Comparison of ENCODE assay signal across 26 cellular contexts in the genomic region with DNA sequence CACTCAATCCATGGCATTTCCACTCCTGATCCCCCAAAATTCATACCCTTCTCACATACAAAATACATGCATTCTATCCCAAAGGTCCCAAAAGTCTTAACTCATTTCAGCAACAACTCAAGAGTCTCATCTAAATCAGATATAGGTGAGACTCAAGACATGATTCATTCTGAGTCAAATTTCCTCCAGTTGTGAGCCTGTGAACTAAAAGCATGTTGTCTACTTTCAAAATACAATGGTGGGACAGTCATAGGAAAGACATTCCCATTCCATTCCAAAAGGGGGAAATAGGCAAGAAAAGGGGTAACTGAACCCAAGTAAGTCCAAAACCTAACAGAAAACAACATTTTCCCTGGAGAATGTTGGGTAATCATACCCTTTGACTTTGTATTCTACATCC.
DNase-seq lines count a peak whose midpoint lies in the region; ATAC-seq and TF ChIP-seq lines count a peak whose summit lies in the region.
"Had no signal": no experiment of that assay in that cellular context is flagged by ENCODE, and none has a peak within 500 bp of the region (broad histone marks: within the 10 kb centered on the region; RNA-seq: fewer than 3 reads in every experiment).

No MANE protein-coding gene starts in this region.

- ATAC-seq in HG02852 (IDR thresholded peaks at IDR 0.05; ENCODE audit: unreplicated experiment): no peak
- ATAC-seq: HepG2, left ventricle myocardium superior, upper lobe of right lung had no signal

- H2BK12ac ChIP-seq in trophoblast cell (ENCODE audit: low read length): no peak overlapping the region

- H4K8ac ChIP-seq in trophoblast cell (ENCODE audit: low read depth, low read length): no peak overlapping the region

- H3K9me3 ChIP-seq in endodermal cell (ENCODE audit: control insufficient read depth, low read length) (peaks cover 15% of the 10 kb centered on the region), trophoblast cell (ENCODE audit: insufficient read depth, low read depth, low read length) (peaks cover 8% of the 10 kb centered on the region), testis (no peaks in the 10 kb centered on the region), Karpas-422 (ENCODE audit: low read length) (no peaks in the 10 kb centered on the region)
- H3K9me3 ChIP-seq: prostate gland, upper lobe of right lung had no signal

- H3K27me3 ChIP-seq in endodermal cell (ENCODE audit: control insufficient read depth, insufficient read depth, low read length, poor library complexity, severe bottlenecking) (no peaks in the 10 kb centered on the region), trophoblast cell (ENCODE audit: insufficient read depth, low read length) (no peaks in the 10 kb centered on the region), testis (no peaks in the 10 kb centered on the region), Karpas-422 (ENCODE audit: low read length) (no peaks in the 10 kb centered on the region)
- H3K27me3 ChIP-seq: upper lobe of right lung had no signal

- H3K4me2 ChIP-seq in trophoblast cell (ENCODE audit: low read length) (no peak overlapping the region), Karpas-422 (ENCODE audit: low read depth, low read length, poor library complexity, severe bottlenecking) (no peak overlapping the region)

- no peak overlapping the region for H3K18ac ChIP-seq in trophoblast cell (ENCODE audit: low read length)

- intact Hi-C loops in testis (cut with DNase I; ENCODE audit: low total_unique reads): no loop called here

- H3K27ac ChIP-seq in endodermal cell (ENCODE audit: low read depth, low read length) (no peak overlapping the region), trophoblast cell (ENCODE audit: low read depth, low read length) (no peak overlapping the region), testis (no peak overlapping the region), Karpas-422 (ENCODE audit: low read length) (no peak overlapping the region)
- H3K27ac ChIP-seq: prostate gland, upper lobe of right lung, WERI-Rb-1 had no signal

- H2AFZ ChIP-seq in trophoblast cell (ENCODE audit: insufficient read depth, low read length, poor library complexity): no peak overlapping the region
- no peak overlapping the region for H2AFZ ChIP-seq in Karpas-422 (ENCODE audit: low read length)

- H3K9ac ChIP-seq in endodermal cell (ENCODE audit: extremely low read depth, low read length, poor library complexity, severe bottlenecking): no peak overlapping the region
- no peak overlapping the region for H3K9ac ChIP-seq in trophoblast cell (ENCODE audit: low read length)
- no peak overlapping the region for H3K9ac ChIP-seq in Karpas-422 (ENCODE audit: low read length)

- H3K36me3 ChIP-seq in endodermal cell (ENCODE audit: control insufficient read depth, insufficient read depth, low read length) (no peaks in the 10 kb centered on the region), trophoblast cell (ENCODE audit: control insufficient read depth in 1 of 2, insufficient read depth in 2 of 2, low read length in 2 of 2) (no peaks in the 10 kb centered on the region), testis (ENCODE audit: low read depth, missing control alignments) (no peaks in the 10 kb centered on the region), Karpas-422 (ENCODE audit: insufficient read depth, low read length) (no peaks in the 10 kb centered on the region)
- H3K36me3 ChIP-seq: prostate gland, upper lobe of right lung, WERI-Rb-1 had no signal

- H3K4me3 ChIP-seq in endodermal cell (ENCODE audit: low read length) (peak overlapping the region; percentile 5), trophoblast cell (ENCODE audit: low read depth, low read length) (no peak overlapping the region), testis (no peak overlapping the region), Karpas-422 (ENCODE audit: low read length) (no peak overlapping the region)
- H3K4me3 ChIP-seq: prostate gland, upper lobe of right lung had no signal

- H3K27ac Mint-ChIP-seq in endodermal cell: no peak overlapping the region
- H3K27ac Mint-ChIP-seq: CD8-positive, alpha-beta memory T cell had no signal

- no peak overlapping the region for H2AK5ac ChIP-seq in trophoblast cell (ENCODE audit: low read length)

- H4K91ac ChIP-seq in trophoblast cell (ENCODE audit: low read depth, low read length): peak overlapping the region; percentile 7

- H3K23ac ChIP-seq in trophoblast cell (ENCODE audit: low read length): no peak overlapping the region

- H3K4me1 ChIP-seq in endodermal cell (ENCODE audit: control insufficient read depth, insufficient read depth, low read length) (peaks cover 25% of the 10 kb centered on the region), trophoblast cell (ENCODE audit: control insufficient read depth in 1 of 2, insufficient read depth in 2 of 2, low read length in 2 of 2) (no peaks in the 10 kb centered on the region), testis (no peaks in the 10 kb centered on the region), Karpas-422 (ENCODE audit: low read length) (no peaks in the 10 kb centered on the region)
- H3K4me1 ChIP-seq: prostate gland, upper lobe of right lung had no signal

- no peaks in the 10 kb centered on the region for H3K79me2 ChIP-seq in trophoblast cell (ENCODE audit: control insufficient read depth, insufficient read depth, low read length, poor library complexity)
- H3K79me2 ChIP-seq in Karpas-422 (ENCODE audit: low read length): no peaks in the 10 kb centered on the region

- H3K36me3 Mint-ChIP-seq in endodermal cell (ENCODE audit: low read depth): peaks cover 8% of the 10 kb centered on the region

- DNase-seq in HCEC 1CT (peak; percentile 78), RPMI7951 (ENCODE audit: low read depth) (peak; percentile 74), endodermal cell (no peak), trophoblast cell (no peak), SIG-M5 treated with dmso at 0.1 percent for 504 hours (lab: John Stamatoyannopoulos, UW; ENCODE audit: unreplicated experiment) (no peak), testis (no peak), Karpas-422 (no peak)
- DNase-seq: activated CD8-positive, alpha-beta memory T cell treated with anti-CD3 and anti-CD28 coated beads, Interleukin-2, amount 50 U/mL, for 48 hours; activated gamma-delta T cell; AML-193; CD8-positive, alpha-beta memory T cell; cerebellar nuclear complex; DMS79 treated with DMSO at 0.1 percent for 48 hours; head of caudate nucleus; left ventricle myocardium superior; NCI-H1417 treated with DMSO at 0.1 percent for 48 hours; NCI-H2171 treated with DMSO at 0.1 percent for 48 hours; NCI-H69; SHP77; stimulated activated CD4-positive, alpha-beta T cell treated with anti-CD3 and anti-CD28 coated beads, Interleukin-4, amount 100 ng/mL, for 4 hours; T-helper 2 cell; upper lobe of right lung; WERI-Rb-1 had no signal

- H3K27me3 Mint-ChIP-seq in endodermal cell (ENCODE audit: insufficient read depth): no peaks in the 10 kb centered on the region

- peak overlapping the region; percentile 37 for H2BK5ac ChIP-seq in trophoblast cell (ENCODE audit: low read depth, low read length, poor library complexity)

- no peaks in the 10 kb centered on the region for H4K20me1 ChIP-seq in Karpas-422 (ENCODE audit: insufficient read depth, low read depth, low read length)

- H3K9me3 Mint-ChIP-seq in endodermal cell: peaks cover 20% of the 10 kb centered on the region

- H2BK120ac ChIP-seq in trophoblast cell (ENCODE audit: insufficient read depth, low read length, poor library complexity): no peak overlapping the region

- H4K12ac ChIP-seq in trophoblast cell (ENCODE audit: low read depth, low read length): no peak overlapping the region

- H3K9me2 ChIP-seq in Karpas-422 (replicated peaks; ENCODE audit: insufficient read depth, low read length): no peaks in the 10 kb centered on the region

- TF ChIP-seq POLR2A in testis (IDR thresholded peaks at IDR 0.05): no peak

- H3K79me1 ChIP-seq in trophoblast cell (ENCODE audit: low read length): no peaks in the 10 kb centered on the region

- H3K14ac ChIP-seq in trophoblast cell (ENCODE audit: low read length): no peak overlapping the region

- H3K4me3 Mint-ChIP-seq in endodermal cell: no peak overlapping the region
- H3K4me3 Mint-ChIP-seq: CD8-positive, alpha-beta memory T cell had no signal

- peaks cover 25% of the 10 kb centered on the region for H3K4me1 Mint-ChIP-seq in endodermal cell
- H3K4me1 Mint-ChIP-seq: CD8-positive, alpha-beta memory T cell had no signal

- no peak overlapping the region for H3K4ac ChIP-seq in trophoblast cell (ENCODE audit: low read depth, low read length)

- TF ChIP-seq CTCF in endodermal cell (conservative IDR thresholded peaks at IDR 0.05) (no peak), testis (IDR thresholded peaks at IDR 0.05) (no peak)

Comparison
In these comparisons a context has a peak if more than half of its experiments do, and no peak if none do; other contexts are left out.
1. DNase-seq: peak in HCEC 1CT (single experiment) and RPMI7951 (single experiment); none in endodermal cell (single experiment), trophoblast cell (0 of 2), SIG-M5 treated with dmso at 0.1 percent for 504 hours (single experiment), testis (single experiment) and Karpas-422 (single experiment).